In the genomic region with DNA sequence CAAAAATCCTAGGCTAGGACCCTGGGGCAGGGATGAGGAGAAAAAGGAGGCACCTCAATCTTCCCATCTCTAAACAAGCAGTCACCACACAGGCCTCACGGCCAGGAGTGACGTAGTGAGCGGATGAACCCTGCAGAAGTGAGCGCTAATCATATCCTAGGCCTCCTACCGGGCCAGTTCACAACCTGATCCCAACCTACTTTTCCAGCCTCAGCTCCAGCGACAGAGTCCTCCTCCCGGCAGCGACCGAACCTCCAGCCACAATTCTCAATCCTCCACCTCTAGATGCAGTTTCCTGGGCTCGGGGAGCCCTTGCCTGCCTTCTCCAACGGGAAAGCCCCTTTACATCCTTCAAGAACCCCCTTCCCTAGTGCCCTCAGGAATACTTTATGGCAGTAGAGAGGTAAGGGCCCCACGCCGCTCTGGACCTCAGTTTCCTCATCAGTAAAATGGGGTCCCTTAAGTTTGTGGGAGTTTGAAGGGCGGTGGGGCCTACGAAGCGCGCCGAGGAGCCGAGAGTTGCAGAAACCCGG, we compare ENCODE assay signal across 8 cellular contexts. TPM values are rescaled to one million over a fixed set of nuclear protein-coding genes. Genes with fewer than 3 reads are reported as not detected.
DNase-seq lines count a peak whose midpoint lies in the region; ATAC-seq, FAIRE-seq and TF ChIP-seq lines count a peak whose summit lies in the region.

No MANE protein-coding gene starts in this region.

- no peaks in the 10 kb centered on the region for H3K27me3 ChIP-seq in testis

- DNase-seq in AG10803 (ENCODE audit: low read depth) (peak; percentile 41), GM19239 (ENCODE audit: insufficient read length, low spot score) (peak; percentile 42), OCI-LY7 (ENCODE audit: low spot score) (peak; percentile 61), cerebellum (ENCODE audit: low spot score) (peak; percentile 61), lung microvascular endothelial cell (ENCODE audit: low read depth in 2 of 2) (peak; percentile 63 to 64), testis (no peak), SKM-1 treated with dmso at 0.1 percent for 144 hours (lab: John Stamatoyannopoulos, UW; ENCODE audit: unreplicated experiment) (no peak)

- no TSS peak for BruUV-seq in OCI-LY7 (replicated peaks; lab: Mats Ljungman, UMichigan)

- no peaks in the 10 kb centered on the region for H4K20me1 ChIP-seq in OCI-LY7 (ENCODE audit: insufficient read depth, low read length)

- H3K4me3 ChIP-seq in AG10803 (ENCODE audit: low read length) (peak overlapping the region; percentile 99), OCI-LY7 (ENCODE audit: low read depth, low read length, poor library complexity, severe bottlenecking) (peak overlapping the region; percentile 88), testis (peak overlapping the region; percentile 98 to 99)

- intact Hi-C loops in OCI-LY7 (cut with micrococcal nuclease; ENCODE audit: unreplicated experiment) = loop anchor here (1.0 to 5.0 kb wide), 3 partner anchors 70 to 115 kb away; a partner anchor contains a TSS
- intact Hi-C loops in testis (cut with DNase I; ENCODE audit: low total_unique reads) = no loop called here

- H3K79me2 ChIP-seq in OCI-LY7 (ENCODE audit: insufficient read depth, low read depth, low read length) = peaks cover 55% of the 10 kb centered on the region

- WGBS in testis, 2 donors = 2 to 8% methylated on average over 12 to 20 of the region's 20 CpGs

- peaks cover 15% of the 10 kb centered on the region for H3K4me1 ChIP-seq in OCI-LY7 (ENCODE audit: insufficient read depth, low read length, poor library complexity, severe bottlenecking)
- peaks cover 16% of the 10 kb centered on the region for H3K4me1 ChIP-seq in testis

- CTCF ChIA-PET in OCI-LY7 (lab: Charles Lee; ENCODE audit: unreplicated experiment) = no interaction called here

- no peak for TF ChIP-seq POLR2A in testis (IDR thresholded peaks at IDR 0.05)

- no peaks in the 10 kb centered on the region for H3K9me2 ChIP-seq in OCI-LY7 (ENCODE audit: insufficient read depth, low read length)

- H3K9me3 ChIP-seq in OCI-LY7 (ENCODE audit: low read length) (no peaks in the 10 kb centered on the region), testis (no peaks in the 10 kb centered on the region)

- H3K36me3 ChIP-seq in OCI-LY7 (ENCODE audit: insufficient read depth, low read length) (peaks cover 17% of the 10 kb centered on the region), testis (ENCODE audit: low read depth, missing control alignments) (no peaks in the 10 kb centered on the region)

- no peak for ATAC-seq in GM21528 (IDR thresholded peaks at IDR 0.05; ENCODE audit: low FRiP score, unreplicated experiment)

- H3K4me2 ChIP-seq in OCI-LY7 (ENCODE audit: low read length) = peak overlapping the region; percentile 95

- peak; percentile 12 for TF ChIP-seq CTCF in AG10803 (conservative IDR thresholded peaks at IDR 0.05; ENCODE audit: low read length)
- no peak for TF ChIP-seq CTCF in OCI-LY7 (conservative IDR thresholded peaks at IDR 0.05; ENCODE audit: low read length)
- no peak for TF ChIP-seq CTCF in testis (IDR thresholded peaks at IDR 0.05)

- POLR2A ChIA-PET in OCI-LY7 (lab: Charles Lee) = interaction anchor here (1.0 to 1.7 kb wide), 3 partner anchors 20 to 27 kb away, joined by 3 to 7 read pairs (median 3); a partner anchor contains a TSS

- peak overlapping the region; percentile 84 for H3K27ac ChIP-seq in OCI-LY7 (ENCODE audit: low read depth, low read length, poor library complexity, severe bottlenecking)
- peak overlapping the region in 1 of 2 donors; percentile 94 for H3K27ac ChIP-seq in testis

- peak overlapping the region; percentile 75 for H2AFZ ChIP-seq in OCI-LY7 (ENCODE audit: low read length)

- peak; percentile 81 for FAIRE-seq in GM19239 (lab: Jason Lieb, UNC)

RNA-seq across cellular contexts. Expression of a gene that starts 1.4 kb away (rescaled TPM):
- 7.8 and 18.7 TPM in 2 replicates for total RNA-seq in OCI-LY7 (2014; rRNA removed; shearing (Covaris generic))
- total RNA-seq in OCI-LY7 (2022) = 17.1 and 21.7 TPM in 2 replicates
- 9.3 TPM for total RNA-seq in cerebellum
- 5.0 and 6.0 TPM in 2 replicates for total RNA-seq in lung microvascular endothelial cell
- 10 to 100 TPM; 17.2 to 20.2 TPM for total RNA-seq in testis
- 10.1 TPM for polyA plus RNA-seq in testis (ENCODE audit: insufficient read depth, low read depth, low replicate concordance)

RNA-seq across cellular contexts. Expression of a gene that starts 1.6 kb away (rescaled TPM):
- total RNA-seq in OCI-LY7 (2014; rRNA removed; shearing (Covaris generic)) = 25.4 and 30.1 TPM in 2 replicates
- total RNA-seq in OCI-LY7 (2022) (33.8 and 34.0 TPM in 2 replicates), cerebellum (16.7 TPM), lung microvascular endothelial cell (7.0 and 12.7 TPM in 2 replicates), testis (10 to 100 TPM; 68.9 to 74.0 TPM)
- 80.3 TPM for polyA plus RNA-seq in testis (ENCODE audit: insufficient read depth, low read depth, low replicate concordance)

RNA-seq across cellular contexts. Expression of a gene that starts 16.1 kb away (rescaled TPM):
- total RNA-seq in OCI-LY7 (2014; rRNA removed; shearing (Covaris generic)) = 3.7 and 4.4 TPM in 2 replicates
- total RNA-seq in OCI-LY7 (2022) (5.7 and 6.1 TPM in 2 replicates), cerebellum (5.0 TPM), lung microvascular endothelial cell (0.40 and 0.44 TPM in 2 replicates), testis (1 to 10 TPM; 2.7 to 6.1 TPM)
- polyA plus RNA-seq in testis (ENCODE audit: insufficient read depth, low read depth, low replicate concordance) = 1.1 TPM

RNA-seq across cellular contexts. Expression of a gene that starts 22.0 kb away (rescaled TPM):
- 68.8 and 69.3 TPM in 2 replicates for total RNA-seq in OCI-LY7 (2014; rRNA removed; shearing (Covaris generic))
- 60.1 and 70.2 TPM in 2 replicates for total RNA-seq in OCI-LY7 (2022)
- total RNA-seq in cerebellum = 41.4 TPM
- 54.7 and 71.8 TPM in 2 replicates for total RNA-seq in lung microvascular endothelial cell
- total RNA-seq in testis = 100 to 1,000 TPM; 102 to 183 TPM
- 102 TPM for polyA plus RNA-seq in testis (ENCODE audit: insufficient read depth, low read depth, low replicate concordance)

RNA-seq across cellular contexts. Expression of a gene that starts 35.6 kb away (rescaled TPM):
- total RNA-seq in OCI-LY7 (2014; rRNA removed; shearing (Covaris generic)) = 25.0 and 40.4 TPM in 2 replicates
- total RNA-seq in OCI-LY7 (2022) (36.5 and 39.0 TPM in 2 replicates), cerebellum (16.9 TPM), lung microvascular endothelial cell (10.0 and 12.3 TPM in 2 replicates), testis (10 to 100 TPM; 68.8 to 69.1 TPM)
- polyA plus RNA-seq in testis (ENCODE audit: insufficient read depth, low read depth, low replicate concordance) = 34.5 TPM

Comparison
In these comparisons a context has a peak if more than half of its experiments do, and no peak if none do; other contexts are left out.
1. DNase-seq: peak in AG10803 (single experiment), GM19239 (single experiment), OCI-LY7 (single experiment), cerebellum (single experiment) and lung microvascular endothelial cell (2 of 2); none in testis (single experiment) and SKM-1 treated with dmso at 0.1 percent for 144 hours (single experiment).
2. Peak in every context shown above with its lines, with median percentiles within 50 percentile points of each other: H3K4me3 ChIP-seq.